ENCODE assay signal across 1 cellular context in genomic region chr5:56480305-56481146, GRCh38.
A peak's percentile ranks its signal among the peaks of the same experiment; 100 is the strongest.
TF ChIP-seq lines count a peak whose summit lies in the region.

No MANE protein-coding gene starts in this region.

TF ChIP-seq in HepG2, 621 proteins besides CTCF, POLR2A, EP300 and RAD21 (continued from another document and continues in another):
- TF ChIP-seq, protein P1, sequence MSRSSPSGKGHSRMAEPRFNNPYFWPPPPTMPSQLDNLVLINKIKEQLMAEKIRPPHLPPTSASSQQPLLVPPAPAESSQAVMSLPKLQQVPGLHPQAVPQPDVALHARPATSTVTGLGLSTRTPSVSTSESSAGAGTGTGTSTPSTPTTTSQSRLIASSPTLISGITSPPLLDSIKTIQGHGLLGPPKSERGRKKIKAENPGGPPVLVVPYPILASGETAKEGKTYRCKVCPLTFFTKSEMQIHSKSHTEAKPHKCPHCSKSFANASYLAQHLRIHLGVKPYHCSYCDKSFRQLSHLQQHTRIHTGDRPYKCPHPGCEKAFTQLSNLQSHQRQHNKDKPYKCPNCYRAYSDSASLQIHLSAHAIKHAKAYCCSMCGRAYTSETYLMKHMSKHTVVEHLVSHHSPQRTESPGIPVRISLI (CRISPR knock-in tag; IDR thresholded peaks at IDR 0.05; ENCODE audit: borderline replicate concordance) = peak; percentile 15; the same call in 1 of the 2 replicates
- TF ChIP-seq ZNF747 (CRISPR knock-in tag; IDR thresholded peaks at IDR 0.05; ENCODE audit: borderline replicate concordance) (no peak), TBP (CRISPR knock-in tag; IDR thresholded peaks at IDR 0.05) (no peak), MATR3 (CRISPR knock-in tag; IDR thresholded peaks at IDR 0.05) (no peak), ESRRA (CRISPR knock-in tag; IDR thresholded peaks at IDR 0.05; ENCODE audit: low read depth) (peak; percentile 93), RFX3 (CRISPR knock-in tag; IDR thresholded peaks at IDR 0.05) (no peak), REL (CRISPR knock-in tag; conservative IDR thresholded peaks at IDR 0.05) (no peak), TCF12 (IDR thresholded peaks at IDR 0.05) (no peak), TCF12 (CRISPR knock-in tag; IDR thresholded peaks at IDR 0.05) (0 out of 2 replicates have a peak, but pooled peaks have one; percentile 50), MXD3 (CRISPR knock-in tag; IDR thresholded peaks at IDR 0.05) (peak; percentile 81; the same call in 1 of the 2 replicates), GLI4 (CRISPR knock-in tag; IDR thresholded peaks at IDR 0.05; ENCODE audit: borderline replicate concordance) (no peak), ZNF10 (CRISPR knock-in tag; IDR thresholded peaks at IDR 0.05; ENCODE audit: borderline replicate concordance, low read depth) (no peak), ZNF12 (CRISPR knock-in tag; IDR thresholded peaks at IDR 0.05) (no peak; the same call in 1 of the 2 replicates), GMEB1 (CRISPR knock-in tag; IDR thresholded peaks at IDR 0.05; ENCODE audit: borderline replicate concordance) (peak; percentile 14; the same call in 1 of the 2 replicates), ZNF207 (IDR thresholded peaks at IDR 0.05; ENCODE audit: borderline replicate concordance) (no peak), ZNF777 (CRISPR knock-in tag; IDR thresholded peaks at IDR 0.05) (no peak), U2AF2 (IDR thresholded peaks at IDR 0.05; ENCODE audit: low read depth, low read length) (no peak), ZNF605 (CRISPR knock-in tag; IDR thresholded peaks at IDR 0.05) (no peak), ZNF451 (CRISPR knock-in tag; IDR thresholded peaks at IDR 0.05) (peak; percentile 4; the same call in 1 of the 2 replicates), HOXD1 (CRISPR knock-in tag; IDR thresholded peaks at IDR 0.05) (peak; percentile 68; the same call in 1 of the 2 replicates), SOX6 (IDR thresholded peaks at IDR 0.05) (no peak), SOX6 (CRISPR knock-in tag; IDR thresholded peaks at IDR 0.05) (peak; percentile 89), PCBP2 (optimal IDR thresholded peaks at IDR 0.05; ENCODE audit: low read depth, low read length, poor library complexity, severe bottlenecking) (no peak), ZSCAN22 (CRISPR knock-in tag; IDR thresholded peaks at IDR 0.05) (peak; percentile 95), AGO1 (IDR thresholded peaks at IDR 0.05; ENCODE audit: low read depth, low read length, poor library complexity, severe bottlenecking) (peak; percentile 42), ZNF224 (CRISPR knock-in tag; IDR thresholded peaks at IDR 0.05) (no peak), ZNF230 (CRISPR knock-in tag; IDR thresholded peaks at IDR 0.05) (no peak)
- TF ChIP-seq, protein P2, sequence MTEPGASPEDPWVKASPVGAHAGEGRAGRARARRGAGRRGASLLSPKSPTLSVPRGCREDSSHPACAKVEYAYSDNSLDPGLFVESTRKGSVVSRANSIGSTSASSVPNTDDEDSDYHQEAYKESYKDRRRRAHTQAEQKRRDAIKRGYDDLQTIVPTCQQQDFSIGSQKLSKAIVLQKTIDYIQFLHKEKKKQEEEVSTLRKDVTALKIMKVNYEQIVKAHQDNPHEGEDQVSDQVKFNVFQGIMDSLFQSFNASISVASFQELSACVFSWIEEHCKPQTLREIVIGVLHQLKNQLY (CRISPR knock-in tag; IDR thresholded peaks at IDR 0.05) = 0 out of 2 replicates have a peak, but pooled peaks have one; percentile 14
- TF ChIP-seq, protein P3, sequence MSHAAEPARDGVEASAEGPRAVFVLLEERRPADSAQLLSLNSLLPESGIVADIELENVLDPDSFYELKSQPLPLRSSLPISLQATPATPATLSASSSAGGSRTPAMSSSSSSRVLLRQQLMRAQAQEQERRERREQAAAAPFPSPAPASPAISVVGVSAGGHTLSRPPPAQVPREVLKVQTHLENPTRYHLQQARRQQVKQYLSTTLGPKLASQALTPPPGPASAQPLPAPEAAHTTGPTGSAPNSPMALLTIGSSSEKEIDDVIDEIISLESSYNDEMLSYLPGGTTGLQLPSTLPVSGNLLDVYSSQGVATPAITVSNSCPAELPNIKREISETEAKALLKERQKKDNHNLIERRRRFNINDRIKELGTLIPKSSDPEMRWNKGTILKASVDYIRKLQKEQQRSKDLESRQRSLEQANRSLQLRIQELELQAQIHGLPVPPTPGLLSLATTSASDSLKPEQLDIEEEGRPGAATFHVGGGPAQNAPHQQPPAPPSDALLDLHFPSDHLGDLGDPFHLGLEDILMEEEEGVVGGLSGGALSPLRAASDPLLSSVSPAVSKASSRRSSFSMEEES (CRISPR knock-in tag; IDR thresholded peaks at IDR 0.05) = peak; percentile 80
- TF ChIP-seq, protein P4, sequence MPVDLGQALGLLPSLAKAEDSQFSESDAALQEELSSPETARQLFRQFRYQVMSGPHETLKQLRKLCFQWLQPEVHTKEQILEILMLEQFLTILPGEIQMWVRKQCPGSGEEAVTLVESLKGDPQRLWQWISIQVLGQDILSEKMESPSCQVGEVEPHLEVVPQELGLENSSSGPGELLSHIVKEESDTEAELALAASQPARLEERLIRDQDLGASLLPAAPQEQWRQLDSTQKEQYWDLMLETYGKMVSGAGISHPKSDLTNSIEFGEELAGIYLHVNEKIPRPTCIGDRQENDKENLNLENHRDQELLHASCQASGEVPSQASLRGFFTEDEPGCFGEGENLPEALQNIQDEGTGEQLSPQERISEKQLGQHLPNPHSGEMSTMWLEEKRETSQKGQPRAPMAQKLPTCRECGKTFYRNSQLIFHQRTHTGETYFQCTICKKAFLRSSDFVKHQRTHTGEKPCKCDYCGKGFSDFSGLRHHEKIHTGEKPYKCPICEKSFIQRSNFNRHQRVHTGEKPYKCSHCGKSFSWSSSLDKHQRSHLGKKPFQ (CRISPR knock-in tag; IDR thresholded peaks at IDR 0.05; ENCODE audit: insufficient replicate concordance) = peak; percentile 70
- TF ChIP-seq, protein P5, sequence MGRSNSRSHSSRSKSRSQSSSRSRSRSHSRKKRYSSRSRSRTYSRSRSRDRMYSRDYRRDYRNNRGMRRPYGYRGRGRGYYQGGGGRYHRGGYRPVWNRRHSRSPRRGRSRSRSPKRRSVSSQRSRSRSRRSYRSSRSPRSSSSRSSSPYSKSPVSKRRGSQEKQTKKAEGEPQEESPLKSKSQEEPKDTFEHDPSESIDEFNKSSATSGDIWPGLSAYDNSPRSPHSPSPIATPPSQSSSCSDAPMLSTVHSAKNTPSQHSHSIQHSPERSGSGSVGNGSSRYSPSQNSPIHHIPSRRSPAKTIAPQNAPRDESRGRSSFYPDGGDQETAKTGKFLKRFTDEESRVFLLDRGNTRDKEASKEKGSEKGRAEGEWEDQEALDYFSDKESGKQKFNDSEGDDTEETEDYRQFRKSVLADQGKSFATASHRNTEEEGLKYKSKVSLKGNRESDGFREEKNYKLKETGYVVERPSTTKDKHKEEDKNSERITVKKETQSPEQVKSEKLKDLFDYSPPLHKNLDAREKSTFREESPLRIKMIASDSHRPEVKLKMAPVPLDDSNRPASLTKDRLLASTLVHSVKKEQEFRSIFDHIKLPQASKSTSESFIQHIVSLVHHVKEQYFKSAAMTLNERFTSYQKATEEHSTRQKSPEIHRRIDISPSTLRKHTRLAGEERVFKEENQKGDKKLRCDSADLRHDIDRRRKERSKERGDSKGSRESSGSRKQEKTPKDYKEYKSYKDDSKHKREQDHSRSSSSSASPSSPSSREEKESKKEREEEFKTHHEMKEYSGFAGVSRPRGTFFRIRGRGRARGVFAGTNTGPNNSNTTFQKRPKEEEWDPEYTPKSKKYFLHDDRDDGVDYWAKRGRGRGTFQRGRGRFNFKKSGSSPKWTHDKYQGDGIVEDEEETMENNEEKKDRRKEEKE (IDR thresholded peaks at IDR 0.05) = no peak
- TF ChIP-seq, protein P6, sequence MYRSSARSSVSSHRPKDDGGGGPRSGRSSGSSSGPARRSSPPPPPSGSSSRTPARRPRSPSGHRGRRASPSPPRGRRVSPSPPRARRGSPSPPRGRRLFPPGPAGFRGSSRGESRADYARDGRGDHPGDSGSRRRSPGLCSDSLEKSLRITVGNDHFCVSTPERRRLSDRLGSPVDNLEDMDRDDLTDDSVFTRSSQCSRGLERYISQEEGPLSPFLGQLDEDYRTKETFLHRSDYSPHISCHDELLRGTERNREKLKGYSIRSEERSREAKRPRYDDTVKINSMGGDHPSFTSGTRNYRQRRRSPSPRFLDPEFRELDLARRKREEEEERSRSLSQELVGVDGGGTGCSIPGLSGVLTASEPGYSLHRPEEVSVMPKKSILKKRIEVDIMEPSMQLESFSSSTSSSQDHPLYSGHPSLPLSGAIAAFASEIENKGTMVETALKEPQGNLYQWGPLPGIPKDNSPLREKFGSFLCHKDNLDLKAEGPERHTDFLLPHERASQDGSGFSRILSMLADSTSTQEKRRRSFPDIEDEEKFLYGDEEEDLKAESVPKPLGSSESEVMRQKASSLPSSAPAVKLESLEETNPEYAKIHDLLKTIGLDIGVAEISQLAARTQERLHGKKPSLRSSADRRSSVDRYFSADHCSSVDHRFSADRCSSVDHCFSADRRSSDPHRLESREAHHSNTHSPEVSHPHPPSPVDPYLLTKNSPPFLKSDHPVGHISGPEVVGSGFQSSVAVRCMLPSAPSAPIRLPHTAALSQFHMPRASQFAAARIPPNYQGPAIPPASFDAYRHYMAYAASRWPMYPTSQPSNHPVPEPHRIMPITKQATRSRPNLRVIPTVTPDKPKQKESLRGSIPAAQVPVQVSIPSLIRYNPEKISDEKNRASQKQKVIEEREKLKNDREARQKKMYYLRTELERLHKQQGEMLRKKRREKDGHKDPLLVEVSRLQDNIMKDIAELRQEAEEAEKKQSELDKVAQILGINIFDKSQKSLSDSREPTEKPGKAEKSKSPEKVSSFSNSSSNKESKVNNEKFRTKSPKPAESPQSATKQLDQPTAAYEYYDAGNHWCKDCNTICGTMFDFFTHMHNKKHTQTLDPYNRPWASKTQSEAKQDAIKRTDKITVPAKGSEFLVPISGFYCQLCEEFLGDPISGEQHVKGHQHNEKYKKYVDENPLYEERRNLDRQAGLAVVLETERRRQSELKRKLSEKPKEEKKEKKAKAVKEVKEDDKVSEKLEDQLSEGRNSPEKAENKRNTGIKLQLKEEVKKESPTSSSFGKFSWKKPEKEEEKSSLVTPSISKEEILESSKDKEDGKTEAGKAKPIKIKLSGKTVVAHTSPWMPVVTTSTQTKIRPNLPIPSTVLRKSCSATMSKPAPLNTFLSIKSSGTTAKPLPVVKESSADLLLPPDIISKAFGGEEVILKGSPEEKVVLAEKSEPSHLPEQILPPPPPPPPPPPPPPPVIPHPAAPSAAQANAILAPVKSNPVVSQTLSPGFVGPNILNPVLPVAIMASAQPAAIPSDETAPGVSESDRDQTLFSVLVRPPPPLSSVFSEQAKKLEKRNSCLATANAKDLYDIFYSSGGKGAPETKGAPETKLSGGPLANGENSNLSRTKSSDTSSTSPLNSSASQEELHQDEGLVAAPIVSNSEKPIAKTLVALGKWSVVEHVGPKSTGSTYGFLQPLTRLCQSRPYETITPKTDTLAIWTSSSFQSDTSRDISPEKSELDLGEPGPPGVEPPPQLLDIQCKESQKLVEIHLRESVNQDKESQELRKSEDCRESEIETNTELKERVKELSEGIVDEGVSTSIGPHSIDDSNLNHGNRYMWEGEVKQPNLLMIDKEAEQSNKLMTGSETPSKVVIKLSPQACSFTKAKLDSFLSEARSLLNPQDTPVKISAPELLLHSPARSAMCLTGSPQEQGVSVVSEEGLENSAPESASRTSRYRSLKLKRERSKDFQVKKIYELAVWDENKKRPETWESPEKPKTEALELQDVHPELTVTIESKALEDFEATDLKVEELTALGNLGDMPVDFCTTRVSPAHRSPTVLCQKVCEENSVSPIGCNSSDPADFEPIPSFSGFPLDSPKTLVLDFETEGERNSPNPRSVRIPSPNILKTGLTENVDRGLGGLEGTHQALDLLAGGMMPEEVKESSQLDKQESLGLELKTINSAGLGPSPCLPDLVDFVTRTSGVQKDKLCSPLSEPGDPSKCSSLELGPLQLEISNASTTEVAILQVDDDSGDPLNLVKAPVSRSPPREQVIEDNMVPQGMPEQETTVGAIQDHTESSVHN (CRISPR knock-in tag; IDR thresholded peaks at IDR 0.05) = no peak
- TF ChIP-seq, protein P7, sequence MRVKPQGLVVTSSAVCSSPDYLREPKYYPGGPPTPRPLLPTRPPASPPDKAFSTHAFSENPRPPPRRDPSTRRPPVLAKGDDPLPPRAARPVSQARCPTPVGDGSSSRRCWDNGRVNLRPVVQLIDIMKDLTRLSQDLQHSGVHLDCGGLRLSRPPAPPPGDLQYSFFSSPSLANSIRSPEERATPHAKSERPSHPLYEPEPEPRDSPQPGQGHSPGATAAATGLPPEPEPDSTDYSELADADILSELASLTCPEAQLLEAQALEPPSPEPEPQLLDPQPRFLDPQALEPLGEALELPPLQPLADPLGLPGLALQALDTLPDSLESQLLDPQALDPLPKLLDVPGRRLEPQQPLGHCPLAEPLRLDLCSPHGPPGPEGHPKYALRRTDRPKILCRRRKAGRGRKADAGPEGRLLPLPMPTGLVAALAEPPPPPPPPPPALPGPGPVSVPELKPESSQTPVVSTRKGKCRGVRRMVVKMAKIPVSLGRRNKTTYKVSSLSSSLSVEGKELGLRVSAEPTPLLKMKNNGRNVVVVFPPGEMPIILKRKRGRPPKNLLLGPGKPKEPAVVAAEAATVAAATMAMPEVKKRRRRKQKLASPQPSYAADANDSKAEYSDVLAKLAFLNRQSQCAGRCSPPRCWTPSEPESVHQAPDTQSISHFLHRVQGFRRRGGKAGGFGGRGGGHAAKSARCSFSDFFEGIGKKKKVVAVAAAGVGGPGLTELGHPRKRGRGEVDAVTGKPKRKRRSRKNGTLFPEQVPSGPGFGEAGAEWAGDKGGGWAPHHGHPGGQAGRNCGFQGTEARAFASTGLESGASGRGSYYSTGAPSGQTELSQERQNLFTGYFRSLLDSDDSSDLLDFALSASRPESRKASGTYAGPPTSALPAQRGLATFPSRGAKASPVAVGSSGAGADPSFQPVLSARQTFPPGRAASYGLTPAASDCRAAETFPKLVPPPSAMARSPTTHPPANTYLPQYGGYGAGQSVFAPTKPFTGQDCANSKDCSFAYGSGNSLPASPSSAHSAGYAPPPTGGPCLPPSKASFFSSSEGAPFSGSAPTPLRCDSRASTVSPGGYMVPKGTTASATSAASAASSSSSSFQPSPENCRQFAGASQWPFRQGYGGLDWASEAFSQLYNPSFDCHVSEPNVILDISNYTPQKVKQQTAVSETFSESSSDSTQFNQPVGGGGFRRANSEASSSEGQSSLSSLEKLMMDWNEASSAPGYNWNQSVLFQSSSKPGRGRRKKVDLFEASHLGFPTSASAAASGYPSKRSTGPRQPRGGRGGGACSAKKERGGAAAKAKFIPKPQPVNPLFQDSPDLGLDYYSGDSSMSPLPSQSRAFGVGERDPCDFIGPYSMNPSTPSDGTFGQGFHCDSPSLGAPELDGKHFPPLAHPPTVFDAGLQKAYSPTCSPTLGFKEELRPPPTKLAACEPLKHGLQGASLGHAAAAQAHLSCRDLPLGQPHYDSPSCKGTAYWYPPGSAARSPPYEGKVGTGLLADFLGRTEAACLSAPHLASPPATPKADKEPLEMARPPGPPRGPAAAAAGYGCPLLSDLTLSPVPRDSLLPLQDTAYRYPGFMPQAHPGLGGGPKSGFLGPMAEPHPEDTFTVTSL (CRISPR knock-in tag; IDR thresholded peaks at IDR 0.05; ENCODE audit: borderline replicate concordance) = peak; percentile 63; the same call in 1 of the 2 replicates
